In genomic region chr17:50396261-50397110, GRCh38 we compare ENCODE assay signal across 8 cellular contexts. TPM values are rescaled to one million over a fixed set of nuclear protein-coding genes. Genes with fewer than 3 reads are reported as not detected.
DNase-seq lines count a peak whose midpoint lies in the region; ATAC-seq and TF ChIP-seq lines count a peak whose summit lies in the region.

No MANE protein-coding gene starts in this region.

- peaks cover 35% of the 10 kb centered on the region for H3K36me3 ChIP-seq in CD4-positive, CD25-positive, alpha-beta regulatory T cell (ENCODE audit: control insufficient read depth, insufficient read depth, low read length)
- H3K36me3 ChIP-seq in H7 (replicated peaks; ENCODE audit: control insufficient read depth, insufficient read depth, low read length) (peaks cover 31% of the 10 kb centered on the region), Panc1 (ENCODE audit: control insufficient read depth, insufficient read depth, low read length) (peaks cover 46% of the 10 kb centered on the region)

- no peaks in the 10 kb centered on the region for H3K9me3 Mint-ChIP-seq in CD4-positive, CD25-positive, alpha-beta regulatory T cell

- no peak for ATAC-seq in CD4-positive, CD25-positive, alpha-beta regulatory T cell (ENCODE audit: low read depth in 2 of 2)
- ATAC-seq in Panc1 (peak; percentile 50), HG02870 (IDR thresholded peaks at IDR 0.05; ENCODE audit: unreplicated experiment) (no peak)

- CTCF ChIA-PET in Panc1 (lab: Charles Lee): interaction anchor here (0.5 to 2.7 kb wide), 11 partner anchors 9 to 313 kb away, joined by 3 to 21 read pairs (median 3); partner anchors contain the start of gene RSAD1

- peak overlapping the region; percentile 64 for H3K4me3 ChIP-seq in CD4-positive, CD25-positive, alpha-beta regulatory T cell (ENCODE audit: low read depth, low read length)
- H3K4me3 ChIP-seq in H7 (ENCODE audit: insufficient read depth, low read depth, low read length) (peak overlapping the region; percentile 87), Panc1 (ENCODE audit: low read depth in 2 of 2, low read length in 2 of 2) (peak overlapping the region; percentile 87 to 100), cardiac fibroblast (replicated peaks in 1 of 2; ENCODE audit: low read depth in 2 of 2, low read length in 2 of 2) (peak overlapping the region; percentile 99 to 100)

- TF ChIP-seq CTCF in Panc1 (IDR thresholded peaks at IDR 0.05) (no peak), cardiac fibroblast (IDR thresholded peaks at IDR 0.05; ENCODE audit: low read depth, low read length) (no peak)

- in situ Hi-C loops in Panc1 (cut with HindIII; ENCODE audit: low pct_unique_long_range_greater_than_20kb, low sequenced_read_pairs): no loop called here

- no peaks in the 10 kb centered on the region for H3K9me3 ChIP-seq in CD4-positive, CD25-positive, alpha-beta regulatory T cell (ENCODE audit: control insufficient read depth in 2 of 2, low read length in 2 of 2)
- no peaks in the 10 kb centered on the region for H3K9me3 ChIP-seq in Panc1 (ENCODE audit: control insufficient read depth, insufficient read depth, low read depth, low read length)

- peaks cover 5% of the 10 kb centered on the region for H3K27me3 Mint-ChIP-seq in CD4-positive, CD25-positive, alpha-beta regulatory T cell

- no peak for DNase-seq in CD4-positive, CD25-positive, alpha-beta regulatory T cell
- peak; percentile 48 for DNase-seq in H7
- no peak for DNase-seq in Panc1 (ENCODE audit: low read depth, low spot score)
- peak; percentile 73 to 76 for DNase-seq in cardiac fibroblast (ENCODE audit: low read depth in 2 of 2)
- DNase-seq in kidney tubule cell (ENCODE audit: low spot score): peak; percentile 60
- peak; percentile 3 for DNase-seq in stimulated activated CD8-positive, alpha-beta memory T cell treated with anti-CD3 and anti-CD28 coated beads, Interleukin-4, amount 100 ng/mL, for 24 hours (ENCODE audit: low read depth)
- no peak for DNase-seq in mesenteric fat pad (ENCODE audit: low spot score)

- BruUV-seq in Panc1 (replicated peaks; lab: Mats Ljungman, UMichigan): no TSS peak

- H3K4me3 Mint-ChIP-seq in CD4-positive, CD25-positive, alpha-beta regulatory T cell: peak overlapping the region; percentile 82 to 99 (median 94)

- peaks cover 27% of the 10 kb centered on the region for H3K4me1 ChIP-seq in CD4-positive, CD25-positive, alpha-beta regulatory T cell (ENCODE audit: control insufficient read depth, insufficient read depth, low read length, poor library complexity, severe bottlenecking)
- H3K4me1 ChIP-seq in Panc1 (ENCODE audit: control insufficient read depth, insufficient read depth, low read length): peaks cover 14% of the 10 kb centered on the region; the same call in 1 of the 2 replicates

- H3K27me3 ChIP-seq in CD4-positive, CD25-positive, alpha-beta regulatory T cell (ENCODE audit: control insufficient read depth, insufficient read depth, low read length): no peaks in the 10 kb centered on the region
- no peaks in the 10 kb centered on the region for H3K27me3 ChIP-seq in H7 (ENCODE audit: control insufficient read depth, insufficient read depth, low read length)
- H3K27me3 ChIP-seq in Panc1 (ENCODE audit: control insufficient read depth, insufficient read depth, low read length): no peaks in the 10 kb centered on the region

- H3K27ac ChIP-seq in CD4-positive, CD25-positive, alpha-beta regulatory T cell (ENCODE audit: insufficient read depth, low read length, poor library complexity, severe bottlenecking): peak overlapping the region; percentile 80
- H3K27ac ChIP-seq in Panc1 (ENCODE audit: low read length): peak overlapping the region; percentile 95

- H3K36me3 Mint-ChIP-seq in CD4-positive, CD25-positive, alpha-beta regulatory T cell: peaks cover 26% of the 10 kb centered on the region

- intact Hi-C loops in Panc1 (cut with micrococcal nuclease; ENCODE audit: unreplicated experiment): no loop called here

- peaks cover 10 to 40% (median 22%) of the 10 kb centered on the region in 4 donors for H3K4me1 Mint-ChIP-seq in CD4-positive, CD25-positive, alpha-beta regulatory T cell

- peak overlapping the region in 2 of 3 donors; percentile 93 to 97 for H3K27ac Mint-ChIP-seq in CD4-positive, CD25-positive, alpha-beta regulatory T cell

- POLR2A ChIA-PET in Panc1 (lab: Charles Lee): interaction anchor here (1.7 kb wide), 1 partner anchor 23 kb away, joined by 5 read pairs; the partner anchor contains the start of genes EME1 and MRPL27

RNA-seq across cellular contexts. Expression of gene LRRC59, which starts 0.8 kb away (rescaled TPM):
- total RNA-seq in CD4-positive, CD25-positive, alpha-beta regulatory T cell: 49.9 TPM
- 10 to 100 TPM; 17.2 to 24.0 (median 20.5) TPM for polyA plus RNA-seq in CD4-positive, CD25-positive, alpha-beta regulatory T cell
- 105 and 119 TPM in 2 replicates for total RNA-seq in H7 (2014; rRNA removed; shearing (Covaris generic))
- total RNA-seq in Panc1 (2021; ENCODE audit: unreplicated experiment): 167 TPM
- 160 TPM for polyA plus RNA-seq in Panc1 (2012; ENCODE audit: insufficient read length)
- 126 TPM for total RNA-seq in mesenteric fat pad

RNA-seq across cellular contexts. Expression of gene EME1, which starts 23.5 kb away (rescaled TPM):
- total RNA-seq in CD4-positive, CD25-positive, alpha-beta regulatory T cell: 0.81 TPM
- 1 to 10 TPM in 1 of 4 donors, under 1 TPM in 2, not detected in 1; 0.49 to 1.5 (median 0.59) TPM for polyA plus RNA-seq in CD4-positive, CD25-positive, alpha-beta regulatory T cell
- 21.7 and 28.2 TPM in 2 replicates for total RNA-seq in H7 (2014; rRNA removed; shearing (Covaris generic))
- total RNA-seq in Panc1 (2021; ENCODE audit: unreplicated experiment) (15.3 TPM), mesenteric fat pad (not detected)
- polyA plus RNA-seq in Panc1 (2012; ENCODE audit: insufficient read length): 7.8 TPM

RNA-seq across cellular contexts. Expression of gene MRPL27, which starts 23.5 kb away (rescaled TPM):
- total RNA-seq in CD4-positive, CD25-positive, alpha-beta regulatory T cell: 33.5 TPM
- 10 to 100 TPM; 61.6 to 86.7 (median 80.2) TPM for polyA plus RNA-seq in CD4-positive, CD25-positive, alpha-beta regulatory T cell
- 55.5 and 86.3 TPM in 2 replicates for total RNA-seq in H7 (2014; rRNA removed; shearing (Covaris generic))
- 136 TPM for total RNA-seq in Panc1 (2021; ENCODE audit: unreplicated experiment)
- 132 TPM for polyA plus RNA-seq in Panc1 (2012; ENCODE audit: insufficient read length)
- total RNA-seq in mesenteric fat pad: 51.5 TPM

RNA-seq across cellular contexts. Expression of gene ACSF2, which starts 29.5 kb away (rescaled TPM):
- total RNA-seq in CD4-positive, CD25-positive, alpha-beta regulatory T cell: 22.2 TPM
- 1 to 10 TPM; 2.7 to 5.5 (median 3.4) TPM for polyA plus RNA-seq in CD4-positive, CD25-positive, alpha-beta regulatory T cell
- 14.8 and 16.2 TPM in 2 replicates for total RNA-seq in H7 (2014; rRNA removed; shearing (Covaris generic))
- total RNA-seq in Panc1 (2021; ENCODE audit: unreplicated experiment) (17.2 TPM), mesenteric fat pad (148 TPM)
- 35.8 TPM for polyA plus RNA-seq in Panc1 (2012; ENCODE audit: insufficient read length)

RNA-seq across cellular contexts. Expression of gene XYLT2, which starts 50.6 kb away (rescaled TPM):
- 15.5 TPM for total RNA-seq in CD4-positive, CD25-positive, alpha-beta regulatory T cell
- 10 to 100 TPM in 2 of 4 donors, 1 to 10 TPM in 2; 6.2 to 15.9 (median 11.3) TPM for polyA plus RNA-seq in CD4-positive, CD25-positive, alpha-beta regulatory T cell
- total RNA-seq in H7 (2014; rRNA removed; shearing (Covaris generic)): 47.5 and 54.3 TPM in 2 replicates
- 28.5 TPM for total RNA-seq in Panc1 (2021; ENCODE audit: unreplicated experiment)
- polyA plus RNA-seq in Panc1 (2012; ENCODE audit: insufficient read length): 42.0 TPM
- 14.4 TPM for total RNA-seq in mesenteric fat pad

Comparison
In these comparisons a context has a peak if more than half of its experiments do, and no peak if none do; other contexts are left out.
1. DNase-seq: peak in H7 (single experiment), cardiac fibroblast (2 of 2), kidney tubule cell (single experiment) and stimulated activated CD8-positive, alpha-beta memory T cell treated with anti-CD3 and anti-CD28 coated beads, Interleukin-4, amount 100 ng/mL, for 24 hours (single experiment); none in CD4-positive, CD25-positive, alpha-beta regulatory T cell (0 of 3), Panc1 (single experiment) and mesenteric fat pad (single experiment).
2. Peak in every context shown above with its lines, with median percentiles within 50 percentile points of each other: H3K4me3 ChIP-seq.